In the genomic region with DNA sequence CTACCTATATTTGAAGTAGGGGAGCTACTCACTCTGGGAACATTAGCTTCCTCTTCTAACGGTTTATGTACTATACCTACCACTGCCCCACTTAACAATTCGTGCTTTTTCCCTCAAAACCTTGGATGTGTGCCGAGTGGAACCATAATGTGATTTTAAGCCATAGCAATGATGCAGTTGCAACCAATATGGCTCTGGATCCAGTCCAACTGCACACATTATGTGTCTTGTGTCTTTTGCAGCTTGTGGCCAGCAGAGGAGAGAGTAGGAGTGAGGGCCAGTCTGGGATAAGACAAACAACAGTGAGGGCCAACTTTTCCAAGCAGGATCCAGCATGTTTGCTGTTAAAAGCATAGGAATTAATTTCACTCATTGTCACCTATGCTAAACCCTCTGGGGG, we compare ENCODE assay signal across 17 cellular contexts.
DNase-seq lines count a peak whose midpoint lies in the region; TF ChIP-seq lines count a peak whose summit lies in the region.
"Had no signal": no experiment of that assay in that cellular context is flagged by ENCODE, and none has a peak within 500 bp of the region (broad histone marks: within the 10 kb centered on the region; RNA-seq: fewer than 3 reads in every experiment).

No MANE protein-coding gene starts in this region.

- H2AFZ ChIP-seq in neural progenitor cell (replicated peaks), result peak overlapping the region; percentile 8

- intact Hi-C loops in MCF 10A (cut with micrococcal nuclease) (no loop called here), breast epithelium (cut with DNase I; ENCODE audit: low total_unique reads) (no loop called here)

- TF ChIP-seq CTCF in MCF 10A (IDR thresholded peaks at IDR 0.05; ENCODE audit: unreplicated experiment) (no peak), breast epithelium (IDR thresholded peaks at IDR 0.05) (no peak), HEK293 (tag by site-specific recombination; IDR thresholded peaks at IDR 0.05) (peak; percentile 51; the same call in 1 of the 2 replicates), neural progenitor cell (IDR thresholded peaks at IDR 0.05) (no peak), GM13977 (IDR thresholded peaks at IDR 0.05; ENCODE audit: extremely low read depth, insufficient read depth, missing control alignments) (no peak)

- no peak overlapping the region for H3K27ac ChIP-seq in breast epithelium
- H3K27ac ChIP-seq in HEK293 (ENCODE audit: extremely low read depth, low read depth, low read length), result no peak overlapping the region
- H3K27ac ChIP-seq in neural progenitor cell, result no peak overlapping the region
- H3K27ac ChIP-seq: A549; BLaER1 treated with 17β-estradiol and CSF1 and Interleukin-3, amounts not matched to agents 10 nM and 100 nM had no signal

- H3K4me1 Mint-ChIP-seq in MCF 10A (ENCODE audit: insufficient read depth, unreplicated experiment) (no peaks in the 10 kb centered on the region), neural progenitor cell (no peaks in the 10 kb centered on the region)

- DNase-seq in MCF 10A (ENCODE audit: unreplicated experiment) (peak; percentile 8), breast epithelium (ENCODE audit: low spot score in 2 of 2) (no peak), astrocyte of the hippocampus (ENCODE audit: low read depth, low spot score) (peak; percentile 2), neural progenitor cell (ENCODE audit: low spot score) (no peak), ACHN (no peak), GM13977 (ENCODE audit: low spot score) (no peak)
- DNase-seq in activated effector memory CD4-positive, alpha-beta T cell treated with anti-CD3 and anti-CD28 coated beads, Interleukin-2, amount 50 U/mL, for 16 hours, result no peak
- DNase-seq: Calu3; CD8-positive, alpha-beta T cell; DMS79 treated with DMSO at 0.1 percent for 48 hours; GF-D8; H7; IMR-90; KBM-7 had no signal

- CTCF ChIA-PET in MCF 10A (lab: Yijun Ruan, JAX) (interaction anchor here (0.6 to 1.2 kb wide), 3 partner anchors 12 to 145 kb away, joined by 3 to 4 read pairs (median 4); no protein-coding TSS in a partner anchor), HEK293 (lab: Yijun Ruan, JAX) (no interaction called here)

- no peak overlapping the region for H3K4me3 Mint-ChIP-seq in MCF 10A (ENCODE audit: unreplicated experiment)
- H3K4me3 Mint-ChIP-seq in neural progenitor cell, result no peak overlapping the region
- H3K4me3 Mint-ChIP-seq: CD8-positive, alpha-beta T cell had no signal

- in situ Hi-C loops in ACHN (cut with HindIII; ENCODE audit: low pct_ligation_motif_present, low pct_unique_long_range_greater_than_20kb, low sequenced_read_pairs) (no loop called here), GM13977 (cut with MboI; ENCODE audit: low pct_unique_long_range_greater_than_20kb, low sequenced_read_pairs, unreplicated experiment) (no loop called here)

- POLR2A ChIA-PET in MCF 10A (lab: Yijun Ruan, JAX), result no interaction called here
- POLR2A ChIA-PET in HEK293 (lab: Yijun Ruan, JAX), result no interaction called here

- H3K4me1 ChIP-seq in breast epithelium (no peaks in the 10 kb centered on the region), HEK293 (ENCODE audit: control insufficient read depth, insufficient read depth, low read length) (0 out of 2 replicates have a peak, but pooled peaks cover 6% of the 10 kb centered on the region), neural progenitor cell (no peaks in the 10 kb centered on the region)
- H3K4me1 ChIP-seq: A549; BLaER1 treated with 17β-estradiol and CSF1 and Interleukin-3, amounts not matched to agents 10 nM and 100 nM had no signal

- H3K27me3 Mint-ChIP-seq in MCF 10A (ENCODE audit: insufficient read depth, unreplicated experiment) (no peaks in the 10 kb centered on the region), neural progenitor cell (ENCODE audit: insufficient read depth, low read depth) (peaks cover 3% of the 10 kb centered on the region)

- no peak overlapping the region for H3K9ac ChIP-seq in neural progenitor cell
- H3K9ac ChIP-seq: BLaER1 treated with 17β-estradiol and CSF1 and Interleukin-3, amounts not matched to agents 10 nM and 100 nM had no signal

- H3K4me3 ChIP-seq in breast epithelium, result no peak overlapping the region
- no peak overlapping the region for H3K4me3 ChIP-seq in HEK293 (ENCODE audit: low read depth, low read length)
- no peak overlapping the region for H3K4me3 ChIP-seq in neural progenitor cell
- H3K4me3 ChIP-seq: A549; BLaER1 treated with 17β-estradiol and CSF1 and Interleukin-3, amounts not matched to agents 10 nM and 100 nM had no signal

- no TSS peak for BruUV-seq in MCF 10A (replicated peaks; lab: Mats Ljungman, UMichigan)

- H3K9me3 Mint-ChIP-seq in MCF 10A (ENCODE audit: unreplicated experiment), result no peaks in the 10 kb centered on the region
- no peaks in the 10 kb centered on the region for H3K9me3 Mint-ChIP-seq in neural progenitor cell
- H3K9me3 Mint-ChIP-seq: CD8-positive, alpha-beta T cell had no signal

- no peaks in the 10 kb centered on the region for H4K20me1 ChIP-seq in neural progenitor cell (ENCODE audit: low read depth)
- H4K20me1 ChIP-seq: BLaER1 treated with 17β-estradiol and CSF1 and Interleukin-3, amounts not matched to agents 10 nM and 100 nM had no signal

- no peaks in the 10 kb centered on the region for H3K9me3 ChIP-seq in breast epithelium
- H3K9me3 ChIP-seq in HEK293 (ENCODE audit: control insufficient read depth, insufficient read depth, low read depth, low read length), result no peaks in the 10 kb centered on the region
- H3K9me3 ChIP-seq in neural progenitor cell (ENCODE audit: low read depth), result no peaks in the 10 kb centered on the region
- H3K9me3 ChIP-seq: A549; BLaER1 treated with 17β-estradiol and CSF1 and Interleukin-3, amounts not matched to agents 10 nM and 100 nM had no signal

- H3K27me3 ChIP-seq in breast epithelium (no peaks in the 10 kb centered on the region), neural progenitor cell (no peaks in the 10 kb centered on the region)
- H3K27me3 ChIP-seq: BLaER1 treated with 17β-estradiol and CSF1 and Interleukin-3, amounts not matched to agents 10 nM and 100 nM had no signal

- no peaks in the 10 kb centered on the region for H3K79me2 ChIP-seq in neural progenitor cell (ENCODE audit: low read depth)

- H3K36me3 ChIP-seq in breast epithelium (no peaks in the 10 kb centered on the region), HEK293 (ENCODE audit: control insufficient read depth in 2 of 2, insufficient read depth in 1 of 2, low read length in 2 of 2) (no peaks in the 10 kb centered on the region), neural progenitor cell (no peaks in the 10 kb centered on the region)
- H3K36me3 ChIP-seq: BLaER1 treated with 17β-estradiol and CSF1 and Interleukin-3, amounts not matched to agents 10 nM and 100 nM had no signal

- no peaks in the 10 kb centered on the region for H3F3A ChIP-seq in neural progenitor cell (ENCODE audit: low read depth)

- H3K4me2 ChIP-seq in neural progenitor cell, result no peak overlapping the region
- H3K4me2 ChIP-seq: A549; BLaER1 treated with 17β-estradiol and CSF1 and Interleukin-3, amounts not matched to agents 10 nM and 100 nM had no signal

- no peak for TF ChIP-seq POLR2A in breast epithelium (IDR thresholded peaks at IDR 0.05)

- H3K27ac Mint-ChIP-seq in MCF 10A (ENCODE audit: low read depth, unreplicated experiment) (no peak overlapping the region), neural progenitor cell (no peak overlapping the region)
- H3K27ac Mint-ChIP-seq: CD8-positive, alpha-beta T cell had no signal

- H3K36me3 Mint-ChIP-seq in MCF 10A (ENCODE audit: insufficient read depth, unreplicated experiment), result peaks cover 5% of the 10 kb centered on the region
- no peaks in the 10 kb centered on the region for H3K36me3 Mint-ChIP-seq in neural progenitor cell
- H3K36me3 Mint-ChIP-seq: CD8-positive, alpha-beta T cell had no signal

TF ChIP-seq in HEK293, 187 proteins besides CTCF, POLR2A, EP300 and RAD21 (continues in another document):
- TF ChIP-seq ZNF558 (tag by site-specific recombination; IDR thresholded peaks at IDR 0.05) (no peak), HOXC10 (CRISPR knock-in tag; IDR thresholded peaks at IDR 0.05) (no peak), ZNF112 (tag by site-specific recombination; IDR thresholded peaks at IDR 0.05) (no peak), ZNF48 (tag by site-specific recombination; IDR thresholded peaks at IDR 0.05) (no peak), ZNF341 (tag by site-specific recombination; IDR thresholded peaks at IDR 0.05; ENCODE audit: low read depth) (no peak), ZFP41 (tag by site-specific recombination; IDR thresholded peaks at IDR 0.05; ENCODE audit: borderline replicate concordance) (no peak), SP7 (tag by site-specific recombination; IDR thresholded peaks at IDR 0.05) (no peak), ZNF654 (tag by site-specific recombination; IDR thresholded peaks at IDR 0.05; ENCODE audit: low read depth) (no peak), ZNF529 (tag by site-specific recombination; IDR thresholded peaks at IDR 0.05; ENCODE audit: insufficient replicate concordance) (no peak), FEZF1 (tag by site-specific recombination; IDR thresholded peaks at IDR 0.05) (peak; percentile 100), ZNF10 (tag by site-specific recombination; IDR thresholded peaks at IDR 0.05) (no peak)
- TF ChIP-seq, protein P1, sequence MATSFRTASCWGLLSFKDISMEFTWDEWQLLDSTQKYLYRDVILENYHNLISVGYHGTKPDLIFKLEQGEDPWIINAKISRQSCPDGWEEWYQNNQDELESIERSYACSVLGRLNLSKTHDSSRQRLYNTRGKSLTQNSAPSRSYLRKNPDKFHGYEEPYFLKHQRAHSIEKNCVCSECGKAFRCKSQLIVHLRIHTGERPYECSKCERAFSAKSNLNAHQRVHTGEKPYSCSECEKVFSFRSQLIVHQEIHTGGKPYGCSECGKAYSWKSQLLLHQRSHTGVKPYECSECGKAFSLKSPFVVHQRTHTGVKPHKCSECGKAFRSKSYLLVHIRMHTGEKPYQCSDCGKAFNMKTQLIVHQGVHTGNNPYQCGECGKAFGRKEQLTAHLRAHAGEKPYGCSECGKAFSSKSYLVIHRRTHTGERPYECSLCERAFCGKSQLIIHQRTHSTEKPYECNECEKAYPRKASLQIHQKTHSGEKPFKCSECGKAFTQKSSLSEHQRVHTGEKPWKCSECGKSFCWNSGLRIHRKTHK (tag by site-specific recombination; IDR thresholded peaks at IDR 0.05), result no peak
- TF ChIP-seq, protein P2, sequence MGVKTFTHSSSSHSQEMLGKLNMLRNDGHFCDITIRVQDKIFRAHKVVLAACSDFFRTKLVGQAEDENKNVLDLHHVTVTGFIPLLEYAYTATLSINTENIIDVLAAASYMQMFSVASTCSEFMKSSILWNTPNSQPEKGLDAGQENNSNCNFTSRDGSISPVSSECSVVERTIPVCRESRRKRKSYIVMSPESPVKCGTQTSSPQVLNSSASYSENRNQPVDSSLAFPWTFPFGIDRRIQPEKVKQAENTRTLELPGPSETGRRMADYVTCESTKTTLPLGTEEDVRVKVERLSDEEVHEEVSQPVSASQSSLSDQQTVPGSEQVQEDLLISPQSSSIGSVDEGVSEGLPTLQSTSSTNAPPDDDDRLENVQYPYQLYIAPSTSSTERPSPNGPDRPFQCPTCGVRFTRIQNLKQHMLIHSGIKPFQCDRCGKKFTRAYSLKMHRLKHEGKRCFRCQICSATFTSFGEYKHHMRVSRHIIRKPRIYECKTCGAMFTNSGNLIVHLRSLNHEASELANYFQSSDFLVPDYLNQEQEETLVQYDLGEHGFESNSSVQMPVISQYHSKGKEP (tag by site-specific recombination; IDR thresholded peaks at IDR 0.05), result peak; percentile 89

Comparison
In these comparisons a context has a peak if more than half of its experiments do, and no peak if none do; other contexts are left out.
1. DNase-seq: peak in MCF 10A (single experiment) and astrocyte of the hippocampus (single experiment); none in breast epithelium (0 of 2), neural progenitor cell (single experiment), ACHN (single experiment), activated effector memory CD4-positive, alpha-beta T cell treated with anti-CD3 and anti-CD28 coated beads, Interleukin-2, amount 50 U/mL, for 16 hours (single experiment) and GM13977 (single experiment).